In genomic region chr2:161063946-161064306, GRCh38 we compare ENCODE assay signal across 9 cellular contexts.
DNase-seq lines count a peak whose midpoint lies in the region; ATAC-seq and TF ChIP-seq lines count a peak whose summit lies in the region.
"Had no signal": no experiment of that assay in that cellular context is flagged by ENCODE, and none has a peak within 500 bp of the region (broad histone marks: within the 10 kb centered on the region; RNA-seq: fewer than 3 reads in every experiment).

No MANE protein-coding gene starts in this region.

- no peak for ATAC-seq in left ventricle myocardium superior
- peak; percentile 12 for ATAC-seq in HG03060 (IDR thresholded peaks at IDR 0.05; ENCODE audit: low read depth, unreplicated experiment)
- ATAC-seq in thoracic aorta (ENCODE audit: insufficient number of reproducible peaks, low FRiP score, low read depth) = no peak
- no peak for ATAC-seq in left cardiac atrium

- no peak overlapping the region for H3K4me3 ChIP-seq in left ventricle myocardium inferior
- no peak overlapping the region for H3K4me3 ChIP-seq in adipocyte (ENCODE audit: low read length)
- no peak overlapping the region for H3K4me3 ChIP-seq in thoracic aorta
- no peak overlapping the region for H3K4me3 ChIP-seq in stomach

- WGBS in stomach, 5 donors = 5 to 10% (median 9%) methylated on average over 2 of the region's 2 CpGs

- no peak for TF ChIP-seq EP300 in stomach (IDR thresholded peaks at IDR 0.05)

- H3K27ac ChIP-seq in left ventricle myocardium inferior (replicated peaks) (peak overlapping the region; percentile 24), thoracic aorta (no peak overlapping the region), stomach (peak overlapping the region in 1 of 5 donors; percentile 49)

- no peak for TF ChIP-seq POLR2A in stomach (IDR thresholded peaks at IDR 0.05)

- H3K4me1 ChIP-seq in left ventricle myocardium inferior = peaks cover 21% of the 10 kb centered on the region
- H3K4me1 ChIP-seq in adipocyte (ENCODE audit: control insufficient read depth, insufficient read depth, low read length) = peaks cover 28% of the 10 kb centered on the region
- peaks cover 0 to 17% of the 10 kb centered on the region in 2 donors for H3K4me1 ChIP-seq in thoracic aorta (ENCODE audit: control insufficient read depth in 1 of 2, low read depth in 2 of 2)
- H3K4me1 ChIP-seq in stomach = peaks cover 0 to 16% (median 6%) of the 10 kb centered on the region in 4 donors
- H3K4me1 ChIP-seq: BE2C had no signal

- H3K27me3 ChIP-seq in left ventricle myocardium inferior (ENCODE audit: low read depth) (no peaks in the 10 kb centered on the region), adipocyte (replicated peaks; ENCODE audit: control insufficient read depth, insufficient read depth, low read length) (no peaks in the 10 kb centered on the region), thoracic aorta (replicated peaks; ENCODE audit: insufficient read depth) (no peaks in the 10 kb centered on the region), stomach (no peaks in the 10 kb centered on the region)
- H3K27me3 ChIP-seq: BE2C had no signal

- peak overlapping the region; percentile 80 for H3K9ac ChIP-seq in adipocyte (ENCODE audit: low read length)

- TF ChIP-seq CTCF in left ventricle myocardium inferior (IDR thresholded peaks at IDR 0.05; ENCODE audit: borderline replicate concordance) (peak; percentile 36), thoracic aorta (IDR thresholded peaks at IDR 0.05) (peak; percentile 12), stomach (IDR thresholded peaks at IDR 0.05) (peak in 2 of 7 experiments; percentile 3 to 31)

- DNase-seq in left ventricle myocardium inferior (no peak), left ventricle myocardium superior (no peak), adipocyte (ENCODE audit: low read depth) (no peak), thoracic aorta (ENCODE audit: low spot score) (no peak), left cardiac atrium (no peak), GM03348 (ENCODE audit: low spot score) (no peak), stomach (no peak)

- H3K9me3 ChIP-seq in left ventricle myocardium inferior (replicated peaks) = no peaks in the 10 kb centered on the region
- H3K9me3 ChIP-seq in adipocyte (ENCODE audit: control insufficient read depth, low read length) = no peaks in the 10 kb centered on the region
- no peaks in the 10 kb centered on the region for H3K9me3 ChIP-seq in thoracic aorta
- no peaks in the 10 kb centered on the region for H3K9me3 ChIP-seq in stomach
- H3K9me3 ChIP-seq: BE2C had no signal

- H3K36me3 ChIP-seq in left ventricle myocardium inferior (no peaks in the 10 kb centered on the region), adipocyte (ENCODE audit: control insufficient read depth, insufficient read depth, low read length, severe bottlenecking) (no peaks in the 10 kb centered on the region), thoracic aorta (no peaks in the 10 kb centered on the region), stomach (no peaks in the 10 kb centered on the region)
- H3K36me3 ChIP-seq: BE2C had no signal

- intact Hi-C loops in left ventricle myocardium inferior (cut with micrococcal nuclease) (no loop called here), left ventricle myocardium superior (cut with micrococcal nuclease) (loop anchor here (10.0 kb wide), 1 partner anchor 49 kb away; no protein-coding TSS in a partner anchor), left cardiac atrium (cut with DNase I) (no loop called here), stomach (cut with DNase I; ENCODE audit: low total_unique reads) (no loop called here)
